14 cellular contexts compared by ENCODE assay signal in genomic region chr17:81057777-81058176, GRCh38. TPM values are rescaled to one million over a fixed set of nuclear protein-coding genes. Genes with fewer than 3 reads are reported as not detected.
DNase-seq lines count a peak whose midpoint lies in the region; ATAC-seq and TF ChIP-seq lines count a peak whose summit lies in the region.
"Had no signal": no experiment of that assay in that cellular context is flagged by ENCODE, and none has a peak within 500 bp of the region (broad histone marks: within the 10 kb centered on the region; RNA-seq: fewer than 3 reads in every experiment).

No MANE protein-coding gene starts in this region.

- no peaks in the 10 kb centered on the region for H3K27me3 ChIP-seq in esophagus muscularis mucosa
- H3K27me3 ChIP-seq in upper lobe of right lung = no peaks in the 10 kb centered on the region
- no peaks in the 10 kb centered on the region for H3K27me3 ChIP-seq in H9 (ENCODE audit: insufficient read depth, low read length)
- H3K27me3 ChIP-seq: pancreas had no signal

- no peaks in the 10 kb centered on the region for H3K9me3 Mint-ChIP-seq in activated naive CD8-positive, alpha-beta T cell treated with anti-CD3 and anti-CD28 coated beads for 36 hours
- no peaks in the 10 kb centered on the region for H3K9me3 Mint-ChIP-seq in activated naive CD8-positive, alpha-beta T cell treated with anti-CD3 and anti-CD28 coated beads, Interleukin-2, amount 50 U/mL, for 24 hours
- no peaks in the 10 kb centered on the region for H3K9me3 Mint-ChIP-seq in osteocyte (ENCODE audit: unreplicated experiment)
- no peaks in the 10 kb centered on the region for H3K9me3 Mint-ChIP-seq in H9
- H3K9me3 Mint-ChIP-seq: activated T-cell treated with anti-CD3 and anti-CD28 coated beads, Interleukin-2, amount 50 U/mL, for 4 hours; stimulated activated memory B cell treated with anti-CD40 and anti-IgM and Interleukin-4, amounts not matched to agents 10 μg/mL and 1 μg/mL and 100 μg/mL, for 72 hours had no signal

- H2BK120ac ChIP-seq in H9 (ENCODE audit: low read depth, low read length, poor library complexity, severe bottlenecking) = no peak overlapping the region

- no peak for ATAC-seq in activated naive CD8-positive, alpha-beta T cell treated with anti-CD3 and anti-CD28 coated beads, Interleukin-2, amount 50 U/mL, for 24 hours
- ATAC-seq in upper lobe of right lung = no peak
- ATAC-seq in HG03039 (IDR thresholded peaks at IDR 0.05; ENCODE audit: unreplicated experiment) = no peak
- ATAC-seq in GM21528 (IDR thresholded peaks at IDR 0.05; ENCODE audit: low FRiP score, unreplicated experiment) = no peak
- ATAC-seq: activated CD4-positive, CD25-positive, alpha-beta regulatory T cell treated with anti-CD3 and anti-CD28 coated beads, Interleukin-2, amount 50 U/mL, for 24 hours; activated T-cell treated with anti-CD3 and anti-CD28 coated beads, Interleukin-2, amount 50 U/mL, for 4 hours; stimulated activated memory B cell treated with anti-CD40 and anti-IgM and Interleukin-4, amounts not matched to agents 10 μg/mL and 1 μg/mL and 100 μg/mL, for 72 hours had no signal

- no peak overlapping the region for H4K8ac ChIP-seq in H9 (replicated peaks; ENCODE audit: insufficient read length, low read depth, low read length)

- H3K79me1 ChIP-seq in H9 (ENCODE audit: insufficient read depth, low read depth, low read length, poor library complexity, severe bottlenecking) = no peaks in the 10 kb centered on the region

- H3K4ac ChIP-seq in H9 (ENCODE audit: low read depth, low read length) = no peak overlapping the region

- H2AFZ ChIP-seq in H9 (ENCODE audit: low read length) = no peak overlapping the region

- H3K36me3 ChIP-seq in esophagus muscularis mucosa (peaks cover 10 to 53% (median 30%) of the 10 kb centered on the region in 4 donors), upper lobe of right lung (peaks cover 23% of the 10 kb centered on the region)
- H3K36me3 ChIP-seq: pancreas had no signal

- H3K27ac ChIP-seq in esophagus muscularis mucosa (replicated peaks in 1 of 4) (peak overlapping the region; percentile 70 to 82 (median 76)), upper lobe of right lung (peak overlapping the region; percentile 78), H9 (ENCODE audit: insufficient read length, low read depth, low read length) (no peak overlapping the region)
- H3K27ac ChIP-seq: pancreas had no signal

- H3K23me2 ChIP-seq in H9 (ENCODE audit: insufficient read length, low read depth, low read length, poor library complexity, severe bottlenecking) = no peaks in the 10 kb centered on the region

- peaks cover 4% of the 10 kb centered on the region for H3K4me1 Mint-ChIP-seq in activated naive CD8-positive, alpha-beta T cell treated with anti-CD3 and anti-CD28 coated beads for 36 hours
- peaks cover 4% of the 10 kb centered on the region for H3K4me1 Mint-ChIP-seq in activated naive CD8-positive, alpha-beta T cell treated with anti-CD3 and anti-CD28 coated beads, Interleukin-2, amount 50 U/mL, for 24 hours
- H3K4me1 Mint-ChIP-seq in osteocyte (ENCODE audit: unreplicated experiment) (peaks cover 21% of the 10 kb centered on the region), H9 (peaks cover 13 to 25% of the 10 kb centered on the region in 2 experiments)
- H3K4me1 Mint-ChIP-seq: stimulated activated memory B cell treated with anti-CD40 and anti-IgM and Interleukin-4, amounts not matched to agents 10 μg/mL and 1 μg/mL and 100 μg/mL, for 72 hours had no signal

- H3K18ac ChIP-seq in H9 (ENCODE audit: insufficient read length, low read depth, low read length) = no peak overlapping the region

- H3K14ac ChIP-seq in H9 (ENCODE audit: insufficient read depth, low read length) = no peak overlapping the region

- H2BK15ac ChIP-seq in H9 (ENCODE audit: low read depth, low read length) = no peak overlapping the region

- no peak overlapping the region for H3T11ph ChIP-seq in H9 (ENCODE audit: low read length)

- DNase-seq in activated naive CD8-positive, alpha-beta T cell treated with anti-CD3 and anti-CD28 coated beads for 36 hours = no peak
- DNase-seq in activated naive CD8-positive, alpha-beta T cell treated with anti-CD3 and anti-CD28 coated beads, Interleukin-2, amount 50 U/mL, for 24 hours = no peak
- DNase-seq in esophagus muscularis mucosa (ENCODE audit: extremely low spot score) = no peak
- DNase-seq in osteocyte (ENCODE audit: extremely low spot score, unreplicated experiment) = no peak
- DNase-seq in upper lobe of right lung = no peak
- no peak for DNase-seq in H9
- DNase-seq: ACHN; activated T-cell treated with anti-CD3 and anti-CD28 coated beads, Interleukin-2, amount 50 U/mL, for 4 hours; effector memory CD4-positive, alpha-beta T cell; pancreas had no signal

- no peak overlapping the region for H3K23ac ChIP-seq in H9 (ENCODE audit: insufficient read length, low read depth, low read length)

- H3K4me3 ChIP-seq in esophagus muscularis mucosa (no peak overlapping the region), upper lobe of right lung (no peak overlapping the region)
- H3K4me3 ChIP-seq: pancreas had no signal

- no peak overlapping the region for H2BK20ac ChIP-seq in H9 (ENCODE audit: low read depth, low read length, poor library complexity, severe bottlenecking)

- TF ChIP-seq CTCF in esophagus muscularis mucosa (IDR thresholded peaks at IDR 0.05) (no peak), osteocyte (IDR thresholded peaks at IDR 0.05) (no peak), upper lobe of right lung (IDR thresholded peaks at IDR 0.05) (no peak), H9 (conservative IDR thresholded peaks at IDR 0.05) (no peak)

- H3K36me3 Mint-ChIP-seq in activated naive CD8-positive, alpha-beta T cell treated with anti-CD3 and anti-CD28 coated beads for 36 hours = no peaks in the 10 kb centered on the region
- H3K36me3 Mint-ChIP-seq in activated naive CD8-positive, alpha-beta T cell treated with anti-CD3 and anti-CD28 coated beads, Interleukin-2, amount 50 U/mL, for 24 hours (ENCODE audit: low read depth) = no peaks in the 10 kb centered on the region
- peaks cover 5% of the 10 kb centered on the region for H3K36me3 Mint-ChIP-seq in osteocyte (ENCODE audit: unreplicated experiment)
- H3K36me3 Mint-ChIP-seq in H9 (ENCODE audit: insufficient read depth in 1 of 3, low read depth in 3 of 3) = peaks cover 0 to 10% (median 8%) of the 10 kb centered on the region in 3 experiments; a peak in 6 of 7 replicates
- H3K36me3 Mint-ChIP-seq: stimulated activated memory B cell treated with anti-CD40 and anti-IgM and Interleukin-4, amounts not matched to agents 10 μg/mL and 1 μg/mL and 100 μg/mL, for 72 hours had no signal

- H3K9ac ChIP-seq in H9 (ENCODE audit: extremely low read depth, insufficient read length, low read length) = no peak overlapping the region

- no peaks in the 10 kb centered on the region for H4K20me1 ChIP-seq in H9 (ENCODE audit: control insufficient read depth, insufficient read depth, insufficient read length)

- TF ChIP-seq POLR2A in esophagus muscularis mucosa (IDR thresholded peaks at IDR 0.05; ENCODE audit: low read depth) = no peak

- no peak overlapping the region for H3K56ac ChIP-seq in H9 (ENCODE audit: insufficient read length, low read depth, low read length)

- intact Hi-C loops in esophagus muscularis mucosa (cut with DNase I) (no loop called here), upper lobe of right lung (cut with DNase I) (no loop called here)

- no peak overlapping the region for H3K4me3 Mint-ChIP-seq in activated naive CD8-positive, alpha-beta T cell treated with anti-CD3 and anti-CD28 coated beads for 36 hours
- no peak overlapping the region for H3K4me3 Mint-ChIP-seq in activated naive CD8-positive, alpha-beta T cell treated with anti-CD3 and anti-CD28 coated beads, Interleukin-2, amount 50 U/mL, for 24 hours
- H3K4me3 Mint-ChIP-seq in osteocyte (ENCODE audit: unreplicated experiment) (no peak overlapping the region), H9 (no peak overlapping the region)
- H3K4me3 Mint-ChIP-seq: activated T-cell treated with anti-CD3 and anti-CD28 coated beads, Interleukin-2, amount 50 U/mL, for 4 hours; stimulated activated memory B cell treated with anti-CD40 and anti-IgM and Interleukin-4, amounts not matched to agents 10 μg/mL and 1 μg/mL and 100 μg/mL, for 72 hours had no signal

- 87% methylated on average over 9 of the region's 12 CpGs for WGBS in esophagus muscularis mucosa
- WGBS in H9 (ENCODE audit: extremely low coverage, insufficient read length, low lambda C conversion rate) = no CpG with 5 or more reads among the region's 12 CpGs

- no peak overlapping the region for H3K4me2 ChIP-seq in H9 (ENCODE audit: insufficient read depth, insufficient read length, low read length)

- no peak overlapping the region for H4K91ac ChIP-seq in H9 (ENCODE audit: insufficient read length, low read depth, low read length)

- no peak overlapping the region for H2BK12ac ChIP-seq in H9 (ENCODE audit: insufficient read length, low read depth, low read length)

- H3K9me3 ChIP-seq in esophagus muscularis mucosa (no peaks in the 10 kb centered on the region), upper lobe of right lung (no peaks in the 10 kb centered on the region), H9 (ENCODE audit: control insufficient read depth, low read depth, low read length) (no peaks in the 10 kb centered on the region)
- H3K9me3 ChIP-seq: pancreas had no signal

- H2BK5ac ChIP-seq in H9 (ENCODE audit: insufficient read length, low read length) = no peak overlapping the region

- no peak overlapping the region for H4K5ac ChIP-seq in H9 (ENCODE audit: insufficient read length, low read depth, low read length)

- no peaks in the 10 kb centered on the region for H3K27me3 Mint-ChIP-seq in activated naive CD8-positive, alpha-beta T cell treated with anti-CD3 and anti-CD28 coated beads for 36 hours
- no peaks in the 10 kb centered on the region for H3K27me3 Mint-ChIP-seq in activated naive CD8-positive, alpha-beta T cell treated with anti-CD3 and anti-CD28 coated beads, Interleukin-2, amount 50 U/mL, for 24 hours
- H3K27me3 Mint-ChIP-seq in osteocyte (ENCODE audit: unreplicated experiment) (no peaks in the 10 kb centered on the region), H9 (ENCODE audit: low read depth) (no peaks in the 10 kb centered on the region)

- H3K4me1 ChIP-seq in esophagus muscularis mucosa (peaks cover 26 to 45% (median 40%) of the 10 kb centered on the region in 4 donors), upper lobe of right lung (peaks cover 28% of the 10 kb centered on the region), H9 (ENCODE audit: insufficient read depth, low read length) (no peaks in the 10 kb centered on the region)
- H3K4me1 ChIP-seq: pancreas had no signal

- no peaks in the 10 kb centered on the region for H3K79me2 ChIP-seq in H9 (ENCODE audit: insufficient read depth, low read length)

- H3K27ac Mint-ChIP-seq in activated naive CD8-positive, alpha-beta T cell treated with anti-CD3 and anti-CD28 coated beads for 36 hours = peak overlapping the region; percentile 45
- H3K27ac Mint-ChIP-seq in activated naive CD8-positive, alpha-beta T cell treated with anti-CD3 and anti-CD28 coated beads, Interleukin-2, amount 50 U/mL, for 24 hours = no peak overlapping the region
- H3K27ac Mint-ChIP-seq in osteocyte (ENCODE audit: unreplicated experiment) (peak overlapping the region; percentile 82), H9 (peak overlapping the region in 1 of 3 experiments; percentile 85; a peak in 1 of 7 replicates)
- H3K27ac Mint-ChIP-seq: stimulated activated memory B cell treated with anti-CD40 and anti-IgM and Interleukin-4, amounts not matched to agents 10 μg/mL and 1 μg/mL and 100 μg/mL, for 72 hours had no signal

- H2AK5ac ChIP-seq in H9 (ENCODE audit: insufficient read length, low read length) = no peak overlapping the region

- TF ChIP-seq EP300 in esophagus muscularis mucosa (IDR thresholded peaks at IDR 0.05) = no peak

RNA-seq across cellular contexts. Expression of gene BAIAP2, which starts 22.8 kb away (rescaled TPM):
- total RNA-seq in activated naive CD8-positive, alpha-beta T cell treated with anti-CD3 and anti-CD28 coated beads for 36 hours = 10 to 100 TPM in 1 of 2 experiments, 1 to 10 TPM in 1; 7.7 to 10.0 TPM
- 10 to 100 TPM; 31.1 to 54.5 (median 36.7) TPM for total RNA-seq in esophagus muscularis mucosa
- 24.4 and 29.0 TPM in 2 replicates for total RNA-seq in osteocyte
- 139 TPM for total RNA-seq in upper lobe of right lung
- total RNA-seq in H9 (2021) = 26.7 and 27.8 TPM in 2 replicates
